In the genomic region with DNA sequence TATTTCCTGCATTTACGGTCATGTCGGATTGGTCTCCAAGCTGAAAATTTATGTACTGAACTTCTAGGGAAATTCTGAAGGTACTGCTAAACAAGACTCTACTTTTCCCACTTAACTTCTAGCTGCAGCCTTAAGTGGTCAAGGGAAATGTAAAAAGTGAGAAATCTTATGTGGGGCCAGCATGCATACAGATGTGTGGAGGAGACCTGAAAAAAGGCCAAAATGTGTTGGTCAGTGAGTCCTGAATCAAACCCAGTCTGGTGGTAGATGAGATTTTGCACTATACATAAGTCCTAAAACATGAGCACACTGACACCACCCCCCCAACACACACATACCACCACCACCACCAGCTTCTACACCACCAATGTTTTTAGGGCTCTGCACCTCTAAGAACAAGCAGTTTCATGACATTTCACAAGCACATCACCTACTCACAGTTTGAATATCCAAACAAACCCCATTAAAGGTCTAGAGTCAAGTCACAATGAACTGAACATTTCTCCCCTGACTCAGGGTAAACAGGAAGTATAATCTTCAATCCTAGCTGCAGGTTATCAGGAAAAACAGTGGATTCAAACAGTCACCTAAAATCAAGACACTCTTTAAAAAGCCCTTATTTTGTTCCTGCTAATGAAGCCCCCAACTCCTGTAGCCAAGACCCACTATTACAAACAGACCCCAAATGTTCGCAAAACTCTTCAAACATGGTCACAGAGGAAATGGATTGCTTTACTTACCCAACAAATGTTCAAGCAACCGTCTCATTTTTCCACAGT, we compare ENCODE assay signal across 2 cellular contexts.
A peak's percentile ranks its signal among the peaks of the same experiment; 100 is the strongest.
TF ChIP-seq lines count a peak whose summit lies in the region.

No MANE protein-coding gene starts in this region.

TF ChIP-seq in GM23338, 12 proteins besides CTCF, POLR2A, EP300 and RAD21 (continued from another document and continues in another):
- TF ChIP-seq ZNF462 (CRISPR knock-in tag; IDR thresholded peaks at IDR 0.05) (no peak), JUNB (IDR thresholded peaks at IDR 0.05; ENCODE audit: unreplicated experiment) (no peak), REST (IDR thresholded peaks at IDR 0.05; ENCODE audit: unreplicated experiment) (no peak), STAT1 (IDR thresholded peaks at IDR 0.05; ENCODE audit: unreplicated experiment) (no peak), EZH2 (IDR thresholded peaks at IDR 0.05; ENCODE audit: low read depth, unreplicated experiment) (no peak), ZNF114 (CRISPR knock-in tag; IDR thresholded peaks at IDR 0.05) (no peak), EZH2phosphoT487 (IDR thresholded peaks at IDR 0.05; ENCODE audit: unreplicated experiment) (no peak), POLR2AphosphoS5 (IDR thresholded peaks at IDR 0.05; ENCODE audit: low read depth) (no peak; the same call in 1 of the 2 replicates), NANOG (IDR thresholded peaks at IDR 0.05; ENCODE audit: borderline replicate concordance) (no peak), ZNF331 (CRISPR knock-in tag; IDR thresholded peaks at IDR 0.05; ENCODE audit: low read depth) (no peak)

TF ChIP-seq in endothelial cell of umbilical vein, 7 proteins besides CTCF, POLR2A, EP300 and RAD21 (continued from another document):
- TF ChIP-seq POLR2AphosphoS5 (IDR thresholded peaks at IDR 0.05; ENCODE audit: insufficient read depth, low read depth, low read length), result peak; percentile 62
- TF ChIP-seq EZH2 (IDR thresholded peaks at IDR 0.05; ENCODE audit: borderline replicate concordance, low read depth, low read length, severe bottlenecking), result no peak
